Comparison of ENCODE assay signal across 20 cellular contexts in genomic region chr2:109482371-109482841, GRCh38.
DNase-seq lines count a peak whose midpoint lies in the region; ATAC-seq, FAIRE-seq and TF ChIP-seq lines count a peak whose summit lies in the region.
"Had no signal": no experiment of that assay in that cellular context is flagged by ENCODE, and none has a peak within 500 bp of the region (broad histone marks: within the 10 kb centered on the region; RNA-seq: fewer than 3 reads in every experiment).

No MANE protein-coding gene starts in this region.

- H3K27me3 ChIP-seq in IMR-90 (ENCODE audit: control insufficient read depth, insufficient read depth, low read length) = no peaks in the 10 kb centered on the region
- H3K27me3 ChIP-seq in right cardiac atrium (ENCODE audit: control insufficient read depth, insufficient read depth) = no peaks in the 10 kb centered on the region
- H3K27me3 ChIP-seq: gastroesophageal sphincter had no signal

- peaks cover 0 to 42% of the 10 kb centered on the region in 2 experiments; a peak in 3 of 4 replicates for H3K79me1 ChIP-seq in IMR-90 (ENCODE audit: low read depth in 1 of 2, low read length in 2 of 2)

- peak overlapping the region; percentile 21; the same call in 1 of the 2 replicates for H3K4ac ChIP-seq in IMR-90 (ENCODE audit: low read depth, low read length)

- H3K9me3 ChIP-seq in IMR-90 (ENCODE audit: control insufficient read depth, insufficient read depth, low read length) (no peaks in the 10 kb centered on the region), right cardiac atrium (ENCODE audit: control insufficient read depth, low read length) (no peaks in the 10 kb centered on the region)
- H3K9me3 ChIP-seq: gastroesophageal sphincter had no signal

- 0 out of 2 replicates have a peak overlapping the region, but pooled peaks have one; percentile 1 for H4K5ac ChIP-seq in IMR-90 (ENCODE audit: low read depth, low read length)

- H3K4me3 ChIP-seq in IMR-90 (ENCODE audit: insufficient read depth, low read depth, low read length) (no peak overlapping the region), right cardiac atrium (ENCODE audit: low read length) (no peak overlapping the region)
- H3K4me3 ChIP-seq: gastroesophageal sphincter had no signal

- ATAC-seq in IMR-90 (ENCODE audit: low read depth) (no peak), right cardiac atrium (peak; percentile 64 to 76), sciatic nerve (peak; percentile 33)
- ATAC-seq: effector memory CD8-positive, alpha-beta T cell had no signal

- H3K23ac ChIP-seq in IMR-90 (ENCODE audit: low read depth, low read length) = no peak overlapping the region

- no peak overlapping the region for H3K27ac ChIP-seq in IMR-90 (ENCODE audit: insufficient read depth, low read length)
- peak overlapping the region; percentile 86 for H3K27ac ChIP-seq in right cardiac atrium (ENCODE audit: low read length)
- H3K27ac ChIP-seq: HL-60, KMS-11 had no signal

- H3K4me1 ChIP-seq in IMR-90 (ENCODE audit: control insufficient read depth, insufficient read depth, low read length) (peaks cover 21% of the 10 kb centered on the region), right cardiac atrium (ENCODE audit: control insufficient read depth, insufficient read depth, low read length) (peaks cover 17% of the 10 kb centered on the region)

- FAIRE-seq in frontal cortex (lab: Jason Lieb, UNC) = no peak
- FAIRE-seq: D721Med, GM18507 had no signal

- CTCF ChIA-PET in IMR-90 (lab: Yijun Ruan, JAX) = no interaction called here

- in situ Hi-C loops in IMR-90 (cut with MboI; ENCODE audit: low sequenced_read_pairs) = no loop called here
- in situ Hi-C loops in KBM-7 (cut with MboI; ENCODE audit: low pct_unique_long_range_greater_than_20kb, low sequenced_read_pairs) = no loop called here

- no TSS peak for BruUV-seq in IMR-90 (replicated peaks; lab: Mats Ljungman, UMichigan)

- peak overlapping the region; percentile 1; the same call in 1 of the 2 replicates for H3K14ac ChIP-seq in IMR-90 (replicated peaks; ENCODE audit: low read depth, low read length)

- dilution Hi-C loops in IMR-90 (cut with HindIII; ENCODE audit: low sequenced_read_pairs, unreplicated experiment) = no loop called here

- H2BK120ac ChIP-seq in IMR-90 (ENCODE audit: low read depth, low read length) = 0 out of 2 replicates have a peak overlapping the region, but pooled peaks have one; percentile 20

- no peak for DNase-seq in IMR-90
- peak; percentile 34 for DNase-seq in cerebellar cortex (ENCODE audit: low spot score)
- DNase-seq in right cardiac atrium = peak; percentile 47 to 80 (median 78)
- DNase-seq in sciatic nerve (ENCODE audit: low spot score) = no peak
- DNase-seq in effector CD8-positive, alpha-beta T cell (lab: John Stamatoyannopoulos, UW) = no peak
- no peak for DNase-seq in frontal cortex (ENCODE audit: low spot score in 2 of 2)
- DNase-seq in KBM-7 = no peak
- DNase-seq in Ammon's horn (ENCODE audit: low spot score) = no peak
- DNase-seq: activated CD4-positive, alpha-beta T cell treated with anti-CD3 and anti-CD28 coated beads, Interleukin-2, amount 50 U/mL, for 1 hour; activated naive CD4-positive, alpha-beta T cell treated with anti-CD3 and anti-CD28 coated beads, Interleukin-2, amount 50 U/mL, for 16 hours; effector memory CD8-positive, alpha-beta T cell; NCI-H1105; occipital lobe; SIG-M5; stimulated activated naive CD4-positive, alpha-beta T cell had no signal

- POLR2A ChIA-PET in IMR-90 (lab: Charles Lee; ENCODE audit: unreplicated experiment) = no interaction called here

- TF ChIP-seq RAD21 in IMR-90 (IDR thresholded peaks at IDR 0.05; ENCODE audit: low read length) = no peak

- peaks cover 4% of the 10 kb centered on the region for H4K20me1 ChIP-seq in IMR-90 (ENCODE audit: insufficient read depth, low read length)

- H3K4me2 ChIP-seq in IMR-90 (ENCODE audit: low read depth, low read length) = no peak overlapping the region
- H3K4me2 ChIP-seq: KMS-11 had no signal

- H2AFZ ChIP-seq in IMR-90 (replicated peaks; ENCODE audit: low read length, poor library complexity) = no peak overlapping the region

- H4K91ac ChIP-seq in IMR-90 (ENCODE audit: insufficient read depth, low read depth, low read length) = peak overlapping the region; percentile 27; the same call in 1 of the 2 replicates

- no peak for TF ChIP-seq CTCF in IMR-90 (conservative IDR thresholded peaks at IDR 0.05; ENCODE audit: low read depth, low read length)

- H2BK5ac ChIP-seq in IMR-90 (ENCODE audit: low read depth, low read length, poor library complexity, severe bottlenecking) = no peak overlapping the region

- H2AK5ac ChIP-seq in IMR-90 (ENCODE audit: low read depth, low read length) = peak overlapping the region; percentile 27; the same call in 1 of the 2 replicates

- peak overlapping the region; percentile 10; the same call in 2 of the 3 replicates for H2BK15ac ChIP-seq in IMR-90 (ENCODE audit: low read depth, low read length)

- peak overlapping the region in 1 of 2 experiments; percentile 42; a peak in 1 of 4 replicates for H4K8ac ChIP-seq in IMR-90 (ENCODE audit: low read depth in 2 of 2, low read length in 2 of 2)

- no peak overlapping the region for H3K56ac ChIP-seq in IMR-90 (ENCODE audit: extremely low read depth, insufficient read depth, low read length)

- H2AK9ac ChIP-seq in IMR-90 (replicated peaks; ENCODE audit: low read depth, low read length, poor library complexity) = no peak overlapping the region

- no peak for TF ChIP-seq POLR2A in IMR-90 (IDR thresholded peaks at IDR 0.05; ENCODE audit: low read depth, low read length)

- H3K9me1 ChIP-seq in IMR-90 (ENCODE audit: insufficient read depth, low read length) = peaks cover 35% of the 10 kb centered on the region

- WGBS in IMR-90 (ENCODE audit: extremely low coverage in 2 of 2, insufficient read length in 1 of 2), 2 experiments = 40% methylated on average over 5 of the region's 15 CpGs; no CpG with 5 or more reads in 1 of the 2 experiments
- 6% methylated on average over 15 of the region's 15 CpGs for WGBS in right cardiac atrium

- no peak overlapping the region for H3K9ac ChIP-seq in IMR-90 (ENCODE audit: low read depth, low read length)
- H3K9ac ChIP-seq: KMS-11 had no signal

- intact Hi-C loops in IMR-90 (cut with micrococcal nuclease) = no loop called here
- intact Hi-C loops in right cardiac atrium (cut with DNase I) = loop anchor here in 1 of 4 donors (10.0 kb wide), 1 partner anchor 138 kb away; no protein-coding TSS in a partner anchor
- intact Hi-C loops in sciatic nerve (cut with DNase I) = no loop called here

- H3K18ac ChIP-seq in IMR-90 (ENCODE audit: low read depth, low read length) = no peak overlapping the region

- H3K36me3 ChIP-seq in IMR-90 (ENCODE audit: control insufficient read depth, insufficient read depth, low read length) = peaks cover 16% of the 10 kb centered on the region
- H3K36me3 ChIP-seq: gastroesophageal sphincter had no signal

- H2BK20ac ChIP-seq in IMR-90 (ENCODE audit: low read depth, low read length) = no peak overlapping the region

TF ChIP-seq in IMR-90, 13 proteins besides CTCF, POLR2A, EP300 and RAD21:
- TF ChIP-seq MAFK (IDR thresholded peaks at IDR 0.05; ENCODE audit: low read depth, low read length) (no peak), NFE2L2 (IDR thresholded peaks at IDR 0.05; ENCODE audit: low read depth, low read length) (no peak), BHLHE40 (IDR thresholded peaks at IDR 0.05; ENCODE audit: low read depth, low read length) (no peak), CHD1 (IDR thresholded peaks at IDR 0.05; ENCODE audit: low read depth, low read length) (no peak)
TF ChIP-seq in IMR-90: peak in this region for 0.

Comparison
In these comparisons a context has a peak if more than half of its experiments do, and no peak if none do; other contexts are left out.
1. DNase-seq: peak in cerebellar cortex (single experiment) and right cardiac atrium (3 of 3); none in IMR-90 (single experiment), sciatic nerve (single experiment), effector CD8-positive, alpha-beta T cell (single experiment), frontal cortex (0 of 2), KBM-7 (single experiment) and Ammon's horn (single experiment).